In genomic region chr19:46925548-46925950, GRCh38 we compare ENCODE assay signal across 11 cellular contexts.
DNase-seq lines count a peak whose midpoint lies in the region; ATAC-seq, FAIRE-seq and TF ChIP-seq lines count a peak whose summit lies in the region.
"Had no signal": no experiment of that assay in that cellular context is flagged by ENCODE, and none has a peak within 500 bp of the region (broad histone marks: within the 10 kb centered on the region; RNA-seq: fewer than 3 reads in every experiment).

No MANE protein-coding gene starts in this region.

- 98% methylated on average over 4 of the region's 4 CpGs for WGBS in K562 (ENCODE audit: insufficient coverage, low coverage, missing lambda C conversion rate)

- H3K9ac ChIP-seq in K562 (ENCODE audit: insufficient read depth in 1 of 2, low read depth in 2 of 2, low read length in 2 of 2) (no peak overlapping the region; a peak in 1 of 4 replicates), keratinocyte (ENCODE audit: control insufficient read depth, extremely low read depth, insufficient read depth, low read length) (peak overlapping the region; percentile 62), skeletal muscle tissue (ENCODE audit: low read depth in 1 of 3, low read length in 3 of 3) (peak overlapping the region in 2 of 3 donors; percentile 10 to 32)

- H3K79me2 ChIP-seq in K562 (ENCODE audit: control insufficient read depth, insufficient read depth, low read length), result peaks cover 69% of the 10 kb centered on the region
- peaks cover 65% of the 10 kb centered on the region for H3K79me2 ChIP-seq in keratinocyte (ENCODE audit: control insufficient read depth, insufficient read depth, low read length)

- 0 out of 2 replicates have a peak overlapping the region, but pooled peaks have one; percentile 53 for H3K4me2 ChIP-seq in K562 (ENCODE audit: insufficient read depth, low read length)
- peak overlapping the region; percentile 82 for H3K4me2 ChIP-seq in keratinocyte (ENCODE audit: control insufficient read depth, extremely low read depth, insufficient read depth, low read depth, low read length)

- dilution Hi-C loops in keratinocyte (cut with MboI; ENCODE audit: extremely low pct_ligation_motif_present, low sequenced_read_pairs), result no loop called here

- H3K4me3 ChIP-seq in K562 (no peak overlapping the region), keratinocyte (ENCODE audit: control insufficient read depth in 2 of 3, extremely low read depth in 1 of 3, insufficient read depth in 2 of 3, low read depth in 1 of 3, low read length in 3 of 3) (peak overlapping the region in 2 of 3 experiments; percentile 23 to 46), skeletal muscle tissue (ENCODE audit: low read length in 3 of 3) (peak overlapping the region in 2 of 3 donors; percentile 17 to 29)

- H3K9me1 ChIP-seq in K562 (ENCODE audit: control insufficient read depth, insufficient read depth, low read length) (no peaks in the 10 kb centered on the region), keratinocyte (ENCODE audit: control insufficient read depth, extremely low read depth, insufficient read depth, low read length) (no peaks in the 10 kb centered on the region)

- ATAC-seq in K562 (no peak), GM18861 (IDR thresholded peaks at IDR 0.05; ENCODE audit: unreplicated experiment) (no peak)

- intact Hi-C loops in K562 (cut with micrococcal nuclease), result loop anchor here (5.0 kb wide), 1 partner anchor 63 kb away; the partner anchor contains the start of gene ARHGAP35

- FAIRE-seq in H54 (lab: Jason Lieb, UNC) (no peak), K562 (lab: Jason Lieb, UNC) (no peak), keratinocyte (lab: Jason Lieb, UNC) (peak; percentile 94)

- TF ChIP-seq CTCF in K562 (IDR thresholded peaks at IDR 0.05 in 2 of 3, conservative IDR thresholded peaks at IDR 0.05 in 1 of 3; ENCODE audit: insufficient read depth in 2 of 3, low read depth in 1 of 3, low read length in 3 of 3), result no peak
- no peak for TF ChIP-seq CTCF in keratinocyte (optimal IDR thresholded peaks at IDR 0.05 in 1 of 3, IDR thresholded peaks at IDR 0.05 in 1 of 3, conservative IDR thresholded peaks at IDR 0.05 in 1 of 3; ENCODE audit: extremely low read depth in 1 of 3, insufficient read depth in 2 of 3, low read length in 3 of 3)

- TF ChIP-seq RAD21 in K562 (CRISPR knock-in tag; conservative IDR thresholded peaks at IDR 0.05 in 1 of 2, IDR thresholded peaks at IDR 0.05 in 1 of 2), result no peak

- H4K20me1 ChIP-seq in K562 (replicated peaks; ENCODE audit: control insufficient read depth, insufficient read depth, low read length) (no peaks in the 10 kb centered on the region; the same call in none of the 2 replicates), keratinocyte (ENCODE audit: control insufficient read depth, extremely low read depth, insufficient read depth, low read length) (no peaks in the 10 kb centered on the region)

- no peaks in the 10 kb centered on the region for H3K9me3 ChIP-seq in K562 (replicated peaks; ENCODE audit: control insufficient read depth, insufficient read depth, low read depth, low read length)
- H3K9me3 ChIP-seq in keratinocyte (ENCODE audit: control insufficient read depth, low read depth, low read length), result no peaks in the 10 kb centered on the region
- H3K9me3 ChIP-seq in skeletal muscle tissue (ENCODE audit: control insufficient read depth in 3 of 3, low read length in 3 of 3), result no peaks in the 10 kb centered on the region

- TF ChIP-seq POLR2A in H54 (IDR thresholded peaks at IDR 0.05; ENCODE audit: low read depth, low read length), result no peak
- TF ChIP-seq POLR2A in K562 (conservative IDR thresholded peaks at IDR 0.05), result no peak

- H3K27ac ChIP-seq in K562 (ENCODE audit: extremely low read depth, low read depth, low read length) (no peak overlapping the region), keratinocyte (ENCODE audit: control insufficient read depth, insufficient read depth, low read length) (peak overlapping the region; percentile 89), skeletal muscle tissue (ENCODE audit: low read depth, low read length) (peak overlapping the region; percentile 70)

- H2AFZ ChIP-seq in K562 (ENCODE audit: low read depth, low read length) (no peak overlapping the region), keratinocyte (ENCODE audit: control insufficient read depth, low read length) (no peak overlapping the region)

- CTCF ChIA-PET in K562 (lab: Yijun Ruan, JAX; ENCODE audit: low intra/inter-chr PET ratio), result no interaction called here

- DNase-seq in H54 (ENCODE audit: insufficient read length, low spot score) (peak; percentile 11), K562 (ENCODE audit: extremely low read depth in 1 of 4, low spot score in 3 of 4) (no peak), keratinocyte (ENCODE audit: low read depth, low spot score) (no peak), KBM-7 (no peak), NOMO-1 treated with DMSO at 0.1 percent for 48 hours (lab: John Stamatoyannopoulos, UW; ENCODE audit: unreplicated experiment) (no peak), NCI-H1105 (lab: John Stamatoyannopoulos, UW) (no peak)
- DNase-seq: DMS153, NCI-H1930, T-helper 9 cell had no signal

- H3K27me3 ChIP-seq in K562 (ENCODE audit: control insufficient read depth in 2 of 2, insufficient read depth in 2 of 2, low read length in 2 of 2) (no peaks in the 10 kb centered on the region), keratinocyte (ENCODE audit: control insufficient read depth, extremely low read depth, insufficient read depth, low read length) (no peaks in the 10 kb centered on the region), skeletal muscle tissue (ENCODE audit: control insufficient read depth in 3 of 3, insufficient read depth in 3 of 3, low read length in 3 of 3) (no peaks in the 10 kb centered on the region)

- BruUV-seq in K562 (replicated peaks; lab: Mats Ljungman, UMichigan), result no TSS peak

- POLR2A ChIA-PET in K562 (lab: Yijun Ruan, JAX), result interaction anchor here (1.3 to 2.0 kb wide), 4 partner anchors 17 to 59 kb away, joined by 3 to 9 read pairs (median 7); no protein-coding TSS in a partner anchor

- in situ Hi-C loops in K562 (cut with MboI) (no loop called here), KBM-7 (cut with MboI; ENCODE audit: low pct_unique_long_range_greater_than_20kb, low sequenced_read_pairs) (no loop called here)

- peaks cover 0 to 28% of the 10 kb centered on the region in 2 experiments; a peak in 3 of 5 replicates for H3K4me1 ChIP-seq in K562 (replicated peaks in 1 of 2; ENCODE audit: control insufficient read depth in 2 of 2, insufficient read depth in 2 of 2, low read length in 2 of 2)
- peaks cover 57% of the 10 kb centered on the region for H3K4me1 ChIP-seq in keratinocyte (ENCODE audit: control insufficient read depth, extremely low read depth, insufficient read depth, low read length)
- H3K4me1 ChIP-seq in skeletal muscle tissue (ENCODE audit: control insufficient read depth in 3 of 3, insufficient read depth in 3 of 3, low read length in 3 of 3), result peaks cover 47 to 63% (median 53%) of the 10 kb centered on the region in 3 donors

- H3K36me3 ChIP-seq in K562 (ENCODE audit: control insufficient read depth, insufficient read depth, low read length) (peaks cover 35% of the 10 kb centered on the region), keratinocyte (ENCODE audit: control insufficient read depth in 2 of 2, extremely low read depth in 1 of 2, insufficient read depth in 2 of 2, low read length in 2 of 2) (peaks cover 12 to 15% of the 10 kb centered on the region in 2 experiments), skeletal muscle tissue (ENCODE audit: control insufficient read depth in 3 of 3, insufficient read depth in 3 of 3, low read length in 3 of 3) (peaks cover 0 to 14% (median 3%) of the 10 kb centered on the region in 3 donors)

- no peak for TF ChIP-seq EP300 in K562 (IDR thresholded peaks at IDR 0.05; ENCODE audit: low read length)

TF ChIP-seq in K562, 482 proteins besides CTCF, POLR2A, EP300 and RAD21 (continues in another document):
- no peak for TF ChIP-seq HLTF (IDR thresholded peaks at IDR 0.05)
- TF ChIP-seq MYNN (IDR thresholded peaks at IDR 0.05), result no peak
- no peak for TF ChIP-seq MYNN (CRISPR knock-in tag; IDR thresholded peaks at IDR 0.05)
- TF ChIP-seq, protein P1, sequence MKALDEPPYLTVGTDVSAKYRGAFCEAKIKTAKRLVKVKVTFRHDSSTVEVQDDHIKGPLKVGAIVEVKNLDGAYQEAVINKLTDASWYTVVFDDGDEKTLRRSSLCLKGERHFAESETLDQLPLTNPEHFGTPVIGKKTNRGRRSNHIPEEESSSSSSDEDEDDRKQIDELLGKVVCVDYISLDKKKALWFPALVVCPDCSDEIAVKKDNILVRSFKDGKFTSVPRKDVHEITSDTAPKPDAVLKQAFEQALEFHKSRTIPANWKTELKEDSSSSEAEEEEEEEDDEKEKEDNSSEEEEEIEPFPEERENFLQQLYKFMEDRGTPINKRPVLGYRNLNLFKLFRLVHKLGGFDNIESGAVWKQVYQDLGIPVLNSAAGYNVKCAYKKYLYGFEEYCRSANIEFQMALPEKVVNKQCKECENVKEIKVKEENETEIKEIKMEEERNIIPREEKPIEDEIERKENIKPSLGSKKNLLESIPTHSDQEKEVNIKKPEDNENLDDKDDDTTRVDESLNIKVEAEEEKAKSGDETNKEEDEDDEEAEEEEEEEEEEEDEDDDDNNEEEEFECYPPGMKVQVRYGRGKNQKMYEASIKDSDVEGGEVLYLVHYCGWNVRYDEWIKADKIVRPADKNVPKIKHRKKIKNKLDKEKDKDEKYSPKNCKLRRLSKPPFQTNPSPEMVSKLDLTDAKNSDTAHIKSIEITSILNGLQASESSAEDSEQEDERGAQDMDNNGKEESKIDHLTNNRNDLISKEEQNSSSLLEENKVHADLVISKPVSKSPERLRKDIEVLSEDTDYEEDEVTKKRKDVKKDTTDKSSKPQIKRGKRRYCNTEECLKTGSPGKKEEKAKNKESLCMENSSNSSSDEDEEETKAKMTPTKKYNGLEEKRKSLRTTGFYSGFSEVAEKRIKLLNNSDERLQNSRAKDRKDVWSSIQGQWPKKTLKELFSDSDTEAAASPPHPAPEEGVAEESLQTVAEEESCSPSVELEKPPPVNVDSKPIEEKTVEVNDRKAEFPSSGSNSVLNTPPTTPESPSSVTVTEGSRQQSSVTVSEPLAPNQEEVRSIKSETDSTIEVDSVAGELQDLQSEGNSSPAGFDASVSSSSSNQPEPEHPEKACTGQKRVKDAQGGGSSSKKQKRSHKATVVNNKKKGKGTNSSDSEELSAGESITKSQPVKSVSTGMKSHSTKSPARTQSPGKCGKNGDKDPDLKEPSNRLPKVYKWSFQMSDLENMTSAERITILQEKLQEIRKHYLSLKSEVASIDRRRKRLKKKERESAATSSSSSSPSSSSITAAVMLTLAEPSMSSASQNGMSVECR (CRISPR knock-in tag; IDR thresholded peaks at IDR 0.05), result no peak

Comparison
In these comparisons a context has a peak if more than half of its experiments do, and no peak if none do; other contexts are left out.
1. H3K9ac ChIP-seq: peak in keratinocyte (single experiment) and skeletal muscle tissue (2 of 3); none in K562 (0 of 2).